Comparison of ENCODE assay signal across 8 cellular contexts in the genomic region with DNA sequence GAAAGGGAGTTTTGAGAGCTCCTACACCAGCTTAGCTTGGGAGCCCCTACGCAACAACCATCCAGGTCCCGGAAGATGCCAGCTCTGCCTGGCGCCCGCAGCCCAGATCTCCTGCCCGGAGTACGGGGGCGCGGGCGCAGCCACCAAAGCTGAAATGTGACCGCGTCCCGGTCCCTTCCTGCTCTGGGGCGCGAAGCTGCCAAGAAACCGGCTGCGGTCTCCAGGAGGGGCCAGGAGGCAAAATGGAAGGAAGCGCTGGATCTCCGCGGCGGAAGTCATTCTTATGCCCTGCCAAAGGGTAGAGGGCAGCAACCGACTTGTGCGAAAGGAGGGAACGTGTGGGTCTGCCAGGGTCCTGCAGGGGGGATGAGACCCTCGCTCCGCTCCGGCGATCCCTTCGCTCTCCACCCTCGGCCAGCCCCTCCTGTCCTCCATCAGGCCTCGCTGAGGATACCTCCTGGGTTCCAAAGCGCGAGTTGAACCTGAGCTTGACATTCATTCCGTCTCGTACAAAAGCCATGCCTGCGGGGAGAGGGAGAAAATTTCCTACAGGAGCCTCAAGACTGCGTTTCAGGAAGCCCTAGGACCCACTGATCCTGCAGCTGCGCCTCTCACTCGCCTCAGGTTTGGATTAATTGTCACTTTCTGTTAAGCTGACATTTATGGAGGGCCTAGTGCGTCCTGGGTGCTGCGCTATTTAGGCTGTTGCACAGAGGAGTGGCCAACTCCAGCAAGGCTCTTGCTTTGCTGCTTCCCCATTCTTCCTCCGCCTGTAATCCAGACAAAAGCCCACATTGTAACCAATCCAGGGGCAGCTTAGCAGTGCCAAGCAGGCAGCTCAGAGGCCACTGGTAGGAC.
DNase-seq lines count a peak whose midpoint lies in the region; ATAC-seq and TF ChIP-seq lines count a peak whose summit lies in the region.

No MANE protein-coding gene starts in this region.

- H3K27me3 ChIP-seq in duodenal mucosa (ENCODE audit: control insufficient read depth in 1 of 2, insufficient read depth in 2 of 2, low read length in 2 of 2), result no peaks in the 10 kb centered on the region
- H3K27me3 ChIP-seq in mesenchymal stem cell (ENCODE audit: control insufficient read depth in 1 of 2, insufficient read depth in 1 of 2, low read length in 2 of 2), result no peaks in the 10 kb centered on the region
- no peaks in the 10 kb centered on the region for H3K27me3 ChIP-seq in transverse colon

- intact Hi-C loops in transverse colon (cut with DNase I; ENCODE audit: low total_unique reads), result loop anchor here (2.0 to 10.0 kb wide), 2 partner anchors 78 to 314 kb away; no protein-coding TSS in a partner anchor

- H3K36me3 ChIP-seq in duodenal mucosa (ENCODE audit: control insufficient read depth in 1 of 2, insufficient read depth in 2 of 2, low read length in 2 of 2), result no peaks in the 10 kb centered on the region
- H3K36me3 ChIP-seq in mesenchymal stem cell (ENCODE audit: control insufficient read depth in 1 of 2, insufficient read depth in 2 of 2, low read depth in 1 of 2, low read length in 2 of 2), result no peaks in the 10 kb centered on the region
- H3K36me3 ChIP-seq in transverse colon, result no peaks in the 10 kb centered on the region

- H4K91ac ChIP-seq in mesenchymal stem cell (ENCODE audit: low read length), result peak overlapping the region; percentile 31

- peak overlapping the region; percentile 58 for H3K27ac ChIP-seq in duodenal mucosa (ENCODE audit: low read depth, low read length)
- no peak overlapping the region for H3K27ac ChIP-seq in mesenchymal stem cell (ENCODE audit: low read length, poor library complexity, severe bottlenecking)
- peak overlapping the region; percentile 53 to 86 (median 72) for H3K27ac ChIP-seq in transverse colon

- H2BK5ac ChIP-seq in mesenchymal stem cell (ENCODE audit: low read depth, low read length, poor library complexity, severe bottlenecking), result no peak overlapping the region

- peak; percentile 39 for TF ChIP-seq POLR2A in transverse colon (IDR thresholded peaks at IDR 0.05)

- DNase-seq in Ammon's horn (ENCODE audit: low spot score) (peak; percentile 93), RPMI7951 (ENCODE audit: low read depth) (peak; percentile 82), mesenchymal stem cell (no peak), transverse colon (peak; percentile 37), NCI-H2196 (lab: John Stamatoyannopoulos, UW; ENCODE audit: unreplicated experiment) (no peak)

- H3K9me3 ChIP-seq in duodenal mucosa (ENCODE audit: control insufficient read depth in 1 of 2, low read length in 2 of 2) (no peaks in the 10 kb centered on the region), mesenchymal stem cell (ENCODE audit: control insufficient read depth, low read length) (no peaks in the 10 kb centered on the region), transverse colon (no peaks in the 10 kb centered on the region)

- no peak overlapping the region for H2AK5ac ChIP-seq in mesenchymal stem cell (ENCODE audit: low read length, severe bottlenecking)

- no peaks in the 10 kb centered on the region for H3K79me1 ChIP-seq in mesenchymal stem cell (replicated peaks; ENCODE audit: low read length, poor library complexity, severe bottlenecking)

- ATAC-seq in GM18873 (IDR thresholded peaks at IDR 0.05; ENCODE audit: low FRiP score, unreplicated experiment), result peak; percentile 44
- ATAC-seq in HG03066 (IDR thresholded peaks at IDR 0.05; ENCODE audit: low read depth, unreplicated experiment), result peak; percentile 63

- WGBS in mesenchymal stem cell, result 95% methylated on average over 41 of the region's 41 CpGs
- 35% methylated on average over 37 of the region's 41 CpGs; no CpG with 5 or more reads in 1 of the 2 donors for WGBS in transverse colon (ENCODE audit: low coverage in 1 of 2), 2 donors

- H3K4me1 ChIP-seq in duodenal mucosa (ENCODE audit: control insufficient read depth in 1 of 2, insufficient read depth in 2 of 2, low read length in 2 of 2) (peaks cover 0 to 7% of the 10 kb centered on the region in 2 donors), mesenchymal stem cell (ENCODE audit: control insufficient read depth, insufficient read depth, low read depth, low read length) (no peaks in the 10 kb centered on the region), transverse colon (peaks cover 0 to 8% (median 2%) of the 10 kb centered on the region in 4 donors)

- H3K18ac ChIP-seq in mesenchymal stem cell (ENCODE audit: low read depth in 1 of 2, low read length in 2 of 2), result no peak overlapping the region

- H3K4ac ChIP-seq in mesenchymal stem cell (ENCODE audit: low read depth in 1 of 2, low read length in 2 of 2), result no peak overlapping the region

- H2BK15ac ChIP-seq in mesenchymal stem cell (ENCODE audit: low read depth, poor library complexity, severe bottlenecking), result no peak overlapping the region

- peak overlapping the region; percentile 83 to 90 for H3K4me3 ChIP-seq in duodenal mucosa (ENCODE audit: low read depth in 1 of 2, low read length in 2 of 2)
- H3K4me3 ChIP-seq in mesenchymal stem cell (ENCODE audit: insufficient read depth in 1 of 2, low read depth in 1 of 2, low read length in 2 of 2), result peak overlapping the region in 1 of 2 experiments; percentile 82
- peak overlapping the region; percentile 40 to 58 (median 44) for H3K4me3 ChIP-seq in transverse colon

- H2BK120ac ChIP-seq in mesenchymal stem cell (ENCODE audit: low read depth, low read length), result no peak overlapping the region

- no peak for TF ChIP-seq CTCF in transverse colon (IDR thresholded peaks at IDR 0.05)

- no peak overlapping the region for H3K4me2 ChIP-seq in mesenchymal stem cell (ENCODE audit: low read length, poor library complexity, severe bottlenecking)

- in situ Hi-C loops in transverse colon (cut with MboI; ENCODE audit: low pct_ligation_motif_present in 1 of 4, low pct_unique_long_range_greater_than_20kb in 1 of 4, low sequenced_read_pairs in 3 of 4), result loop anchor here in 3 of 4 donors (10.0 to 25.0 kb wide), 2 partner anchors 124 to 302 kb away; no protein-coding TSS in a partner anchor

- TF ChIP-seq EP300 in transverse colon (IDR thresholded peaks at IDR 0.05; ENCODE audit: low read depth), result no peak

- H3K14ac ChIP-seq in mesenchymal stem cell (ENCODE audit: low read length in 2 of 2), result peak overlapping the region in 1 of 2 experiments; percentile 48

- no peak overlapping the region for H2BK12ac ChIP-seq in mesenchymal stem cell (ENCODE audit: low read length in 2 of 2)

- H3K23ac ChIP-seq in mesenchymal stem cell (ENCODE audit: low read length in 2 of 2), result no peak overlapping the region

- no peak overlapping the region for H4K8ac ChIP-seq in mesenchymal stem cell (ENCODE audit: low read length)

- peak overlapping the region; percentile 72 to 81 for H3K9ac ChIP-seq in duodenal mucosa (ENCODE audit: low read depth in 1 of 2, low read length in 2 of 2)
- peak overlapping the region; percentile 96 for H3K9ac ChIP-seq in mesenchymal stem cell (ENCODE audit: low read length)

- H2AFZ ChIP-seq in mesenchymal stem cell (ENCODE audit: low read depth, low read length), result no peak overlapping the region

Comparison
In these comparisons a context has a peak if more than half of its experiments do, and no peak if none do; other contexts are left out.
1. DNase-seq: peak in Ammon's horn (single experiment), RPMI7951 (single experiment) and transverse colon (single experiment); none in mesenchymal stem cell (single experiment) and NCI-H2196 (single experiment).